In the genomic region with DNA sequence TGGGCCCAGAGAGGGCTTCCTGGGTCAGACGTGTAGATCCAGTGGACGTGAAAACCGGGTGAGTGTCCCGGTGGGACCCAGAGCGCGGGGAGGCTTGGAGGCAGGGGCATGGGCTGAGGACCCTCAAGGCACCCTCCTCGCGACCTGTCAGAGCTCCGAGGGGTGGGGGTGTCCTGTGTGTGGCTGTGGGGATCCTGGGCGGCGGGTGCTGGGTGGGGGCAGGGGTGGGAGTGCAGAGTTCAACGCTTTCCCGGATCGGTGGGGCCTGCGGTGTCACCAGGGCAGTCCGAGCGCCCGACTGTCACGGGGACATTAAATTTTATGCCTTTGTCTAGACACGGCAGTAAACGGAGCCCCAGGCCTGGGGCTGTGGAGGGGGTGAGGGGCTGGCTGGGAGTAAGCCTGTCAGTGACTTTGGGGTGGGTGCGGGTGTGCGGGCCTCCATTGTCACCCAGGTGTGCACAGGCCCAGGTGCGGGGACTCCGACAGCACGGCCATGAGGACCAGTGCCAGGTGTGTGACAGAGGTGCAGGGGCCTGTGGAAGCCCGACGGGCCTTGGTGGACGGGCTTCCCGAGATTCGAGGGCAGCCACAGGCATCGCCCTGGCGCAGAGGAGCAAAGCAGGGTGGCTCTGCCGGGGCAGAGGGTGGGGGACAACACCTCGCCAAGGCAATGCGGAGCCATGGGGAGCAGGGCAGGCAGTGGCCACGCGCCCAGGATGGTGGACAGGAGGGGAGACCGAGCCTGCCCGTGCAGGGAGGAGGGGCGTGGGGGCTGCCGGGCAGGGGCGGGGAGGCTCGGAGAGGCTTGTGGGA, we compare ENCODE assay signal across 8 cellular contexts. TPM values are rescaled to one million over a fixed set of nuclear protein-coding genes. Genes with fewer than 3 reads are reported as not detected.
DNase-seq lines count a peak whose midpoint lies in the region; ATAC-seq, FAIRE-seq and TF ChIP-seq lines count a peak whose summit lies in the region.

No MANE protein-coding gene starts in this region.

- peaks cover 0 to 38% (median 32%) of the 10 kb centered on the region in 4 donors for H3K4me1 ChIP-seq in sigmoid colon

- TF ChIP-seq POLR2A in sigmoid colon (IDR thresholded peaks at IDR 0.05) (no peak), erythroblast (IDR thresholded peaks at IDR 0.05; ENCODE audit: low read length) (no peak)

- H3K27me3 ChIP-seq in sigmoid colon: peaks cover 0 to 21% (median 19%) of the 10 kb centered on the region in 3 donors

- no peaks in the 10 kb centered on the region for H3K9me3 ChIP-seq in sigmoid colon

- TF ChIP-seq CTCF in GM12865 (IDR thresholded peaks at IDR 0.05; ENCODE audit: insufficient read depth, low read depth, low read length, missing control alignments) (no peak), WI38 (IDR thresholded peaks at IDR 0.05; ENCODE audit: low read depth, low read length) (no peak), sigmoid colon (IDR thresholded peaks at IDR 0.05) (no peak)

- peak overlapping the region; percentile 74 for H3K4me3 ChIP-seq in GM12865 (ENCODE audit: low read depth, low read length)
- peak overlapping the region; percentile 62 for H3K4me3 ChIP-seq in WI38 (ENCODE audit: low read depth, low read length)
- peak overlapping the region; percentile 57 to 75 (median 62) for H3K4me3 ChIP-seq in sigmoid colon

- no peak for TF ChIP-seq EP300 in sigmoid colon (IDR thresholded peaks at IDR 0.05)

- H3K27ac ChIP-seq in sigmoid colon: peak overlapping the region; percentile 67 to 76 (median 73)

- no peak for FAIRE-seq in GM19239 (lab: Jason Lieb, UNC)

- intact Hi-C loops in Right ventricle myocardium inferior (cut with DNase I) (loop anchor here (1.0 to 2.0 kb wide), 3 partner anchors 33 to 323 kb away; no protein-coding TSS in a partner anchor), sigmoid colon (cut with DNase I) (loop anchor here (1.0 to 10.0 kb wide), 5 partner anchors 36 to 323 kb away; partner anchors contain the start of genes CRIP2 and TEDC1)

- H3K36me3 ChIP-seq in sigmoid colon: no peaks in the 10 kb centered on the region

- peak; percentile 2 for ATAC-seq in Right ventricle myocardium inferior

- DNase-seq in GM12865 (ENCODE audit: low read depth) (no peak), Right ventricle myocardium inferior (ENCODE audit: missing footprints) (peak; percentile 55), sigmoid colon (no peak), NCI-H446 (lab: John Stamatoyannopoulos, UW) (no peak), GM19239 (ENCODE audit: insufficient read length, low spot score) (no peak), superior temporal gyrus (ENCODE audit: extremely low spot score) (no peak), erythroblast (lab: John Stamatoyannopoulos, UW) (no peak)

- 13 to 29% methylated on average over 44 of the region's 44 CpGs for WGBS in sigmoid colon, 2 donors

RNA-seq across cellular contexts. Expression of gene TMEM121, which starts 1.2 kb away (rescaled TPM):
- 3.4 TPM for total RNA-seq in Right ventricle myocardium inferior
- 1 to 10 TPM; 3.0 to 8.0 (median 6.2) TPM for total RNA-seq in sigmoid colon
- polyA plus RNA-seq in sigmoid colon: 1 to 10 TPM in 1 of 3 donors, not detected in 2; 2.3 TPM

RNA-seq across cellular contexts. Expression of gene TEDC1, which starts 36.5 kb away (rescaled TPM):
- total RNA-seq in Right ventricle myocardium inferior: 6.4 TPM
- 1 to 10 TPM in 2 of 4 donors, under 1 TPM in 2; 0.16 to 5.2 (median 1.0) TPM for total RNA-seq in sigmoid colon
- 10 to 100 TPM; 17.8 to 36.0 (median 19.2) TPM for polyA plus RNA-seq in sigmoid colon

RNA-seq across cellular contexts. Expression of gene CRIP1, which starts 40.9 kb away (rescaled TPM):
- total RNA-seq in Right ventricle myocardium inferior (82.0 TPM), sigmoid colon (10 to 100 TPM in 3 of 4 donors, 1 to 10 TPM in 1; 4.9 to 24.3 (median 15.4) TPM)
- polyA plus RNA-seq in sigmoid colon: 100 to 1,000 TPM; 168 to 403 (median 199) TPM

RNA-seq across cellular contexts. Expression of gene CRIP2, which starts 53.0 kb away (rescaled TPM):
- 1,081 TPM for total RNA-seq in Right ventricle myocardium inferior
- 10 to 100 TPM; 49.8 to 79.5 (median 57.1) TPM for total RNA-seq in sigmoid colon
- polyA plus RNA-seq in sigmoid colon: 10 to 100 TPM; 13.6 to 50.0 (median 34.2) TPM
